ENCODE assay signal across 1 cellular context in the genomic region with DNA sequence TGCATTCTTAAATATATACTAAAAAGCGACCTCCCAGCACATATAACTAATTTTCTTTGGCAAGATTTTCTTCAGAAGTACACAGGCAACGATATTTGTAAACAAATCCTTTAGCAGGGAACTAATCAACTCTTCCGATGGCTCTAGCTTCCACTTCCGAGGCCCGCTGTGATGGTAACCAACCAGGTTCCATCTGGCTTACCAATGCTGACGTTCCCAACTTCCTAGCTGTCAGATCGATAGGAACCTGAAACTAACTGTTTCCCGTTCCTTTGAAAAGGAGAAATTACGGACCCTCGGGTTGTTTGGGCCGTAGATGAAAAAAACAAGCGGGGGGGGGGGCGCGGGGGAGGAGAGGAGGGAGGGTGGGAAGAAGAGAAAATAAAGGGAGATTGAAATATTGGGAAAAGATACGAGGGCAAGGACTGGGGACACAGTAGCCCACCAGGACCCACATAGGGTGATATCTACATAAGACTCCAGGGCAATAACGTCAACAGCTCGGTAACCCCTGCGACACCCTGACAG.
TF ChIP-seq lines count a peak whose summit lies in the region.

No MANE protein-coding gene starts in this region.

TF ChIP-seq in HEK293, 187 proteins besides CTCF, POLR2A, EP300 and RAD21 (continued from another document):
- TF ChIP-seq, protein P1, sequence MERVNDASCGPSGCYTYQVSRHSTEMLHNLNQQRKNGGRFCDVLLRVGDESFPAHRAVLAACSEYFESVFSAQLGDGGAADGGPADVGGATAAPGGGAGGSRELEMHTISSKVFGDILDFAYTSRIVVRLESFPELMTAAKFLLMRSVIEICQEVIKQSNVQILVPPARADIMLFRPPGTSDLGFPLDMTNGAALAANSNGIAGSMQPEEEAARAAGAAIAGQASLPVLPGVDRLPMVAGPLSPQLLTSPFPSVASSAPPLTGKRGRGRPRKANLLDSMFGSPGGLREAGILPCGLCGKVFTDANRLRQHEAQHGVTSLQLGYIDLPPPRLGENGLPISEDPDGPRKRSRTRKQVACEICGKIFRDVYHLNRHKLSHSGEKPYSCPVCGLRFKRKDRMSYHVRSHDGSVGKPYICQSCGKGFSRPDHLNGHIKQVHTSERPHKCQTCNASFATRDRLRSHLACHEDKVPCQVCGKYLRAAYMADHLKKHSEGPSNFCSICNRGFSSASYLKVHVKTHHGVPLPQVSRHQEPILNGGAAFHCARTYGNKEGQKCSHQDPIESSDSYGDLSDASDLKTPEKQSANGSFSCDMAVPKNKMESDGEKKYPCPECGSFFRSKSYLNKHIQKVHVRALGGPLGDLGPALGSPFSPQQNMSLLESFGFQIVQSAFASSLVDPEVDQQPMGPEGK (tag by site-specific recombination; IDR thresholded peaks at IDR 0.05): no peak
- TF ChIP-seq ZNF544 (tag by site-specific recombination; IDR thresholded peaks at IDR 0.05): no peak
